1 cellular context compared by ENCODE assay signal in genomic region chr16:9092282-9092962, GRCh38.
TF ChIP-seq lines count a peak whose summit lies in the region.

No MANE protein-coding gene starts in this region.

TF ChIP-seq in HEK293, 187 proteins besides CTCF, POLR2A, EP300 and RAD21 (continued from another document):
- TF ChIP-seq TSHZ1 (tag by site-specific recombination; IDR thresholded peaks at IDR 0.05; ENCODE audit: borderline replicate concordance) (0 out of 2 replicates have a peak, but pooled peaks have one; percentile 22), ZNF221 (tag by site-specific recombination; IDR thresholded peaks at IDR 0.05; ENCODE audit: borderline replicate concordance) (no peak), ZNF626 (tag by site-specific recombination; IDR thresholded peaks at IDR 0.05) (no peak), SP7 (tag by site-specific recombination; IDR thresholded peaks at IDR 0.05) (0 out of 2 replicates have a peak, but pooled peaks have one; percentile 5), ZNF580 (tag by site-specific recombination; IDR thresholded peaks at IDR 0.05) (peak; percentile 12; the same call in 1 of the 2 replicates), TRIM28 (IDR thresholded peaks at IDR 0.05; ENCODE audit: borderline replicate concordance, low read length) (no peak), ZFP69B (tag by site-specific recombination; IDR thresholded peaks at IDR 0.05) (no peak), ZNF548 (tag by site-specific recombination; IDR thresholded peaks at IDR 0.05) (no peak), ZBTB11 (tag by site-specific recombination; conservative IDR thresholded peaks at IDR 0.05; ENCODE audit: low read depth) (0 out of 2 replicates have a peak, but pooled peaks have one; percentile 6), ZSCAN30 (tag by site-specific recombination; IDR thresholded peaks at IDR 0.05) (peak; percentile 12; the same call in 1 of the 2 replicates), ZNF830 (tag by site-specific recombination; IDR thresholded peaks at IDR 0.05; ENCODE audit: low read depth) (no peak), ZNF645 (tag by site-specific recombination; IDR thresholded peaks at IDR 0.05) (no peak), SP2 (tag by site-specific recombination; IDR thresholded peaks at IDR 0.05) (peak; percentile 52), ZNF157 (tag by site-specific recombination; IDR thresholded peaks at IDR 0.05) (no peak), ZBTB26 (tag by site-specific recombination; optimal IDR thresholded peaks at IDR 0.05) (peak; percentile 50), ZNF335 (tag by site-specific recombination; conservative IDR thresholded peaks at IDR 0.05) (peak; percentile 77), GLIS2 (tag by site-specific recombination; IDR thresholded peaks at IDR 0.05) (peak; percentile 79), ZEB2 (tag by site-specific recombination; IDR thresholded peaks at IDR 0.05) (peak; percentile 10; the same call in 1 of the 2 replicates), ZNF2 (tag by site-specific recombination; IDR thresholded peaks at IDR 0.05) (peak; percentile 58; the same call in 1 of the 2 replicates), ZXDB (tag by site-specific recombination; IDR thresholded peaks at IDR 0.05) (peak; percentile 64; the same call in 1 of the 2 replicates), KLF9 (tag by site-specific recombination; IDR thresholded peaks at IDR 0.05; ENCODE audit: low read depth) (peak; percentile 12; the same call in 1 of the 2 replicates), ZNF391 (tag by site-specific recombination; IDR thresholded peaks at IDR 0.05; ENCODE audit: borderline replicate concordance, low read depth) (no peak), WT1 (tag by site-specific recombination; IDR thresholded peaks at IDR 0.05) (no peak)
- TF ChIP-seq, protein P1, sequence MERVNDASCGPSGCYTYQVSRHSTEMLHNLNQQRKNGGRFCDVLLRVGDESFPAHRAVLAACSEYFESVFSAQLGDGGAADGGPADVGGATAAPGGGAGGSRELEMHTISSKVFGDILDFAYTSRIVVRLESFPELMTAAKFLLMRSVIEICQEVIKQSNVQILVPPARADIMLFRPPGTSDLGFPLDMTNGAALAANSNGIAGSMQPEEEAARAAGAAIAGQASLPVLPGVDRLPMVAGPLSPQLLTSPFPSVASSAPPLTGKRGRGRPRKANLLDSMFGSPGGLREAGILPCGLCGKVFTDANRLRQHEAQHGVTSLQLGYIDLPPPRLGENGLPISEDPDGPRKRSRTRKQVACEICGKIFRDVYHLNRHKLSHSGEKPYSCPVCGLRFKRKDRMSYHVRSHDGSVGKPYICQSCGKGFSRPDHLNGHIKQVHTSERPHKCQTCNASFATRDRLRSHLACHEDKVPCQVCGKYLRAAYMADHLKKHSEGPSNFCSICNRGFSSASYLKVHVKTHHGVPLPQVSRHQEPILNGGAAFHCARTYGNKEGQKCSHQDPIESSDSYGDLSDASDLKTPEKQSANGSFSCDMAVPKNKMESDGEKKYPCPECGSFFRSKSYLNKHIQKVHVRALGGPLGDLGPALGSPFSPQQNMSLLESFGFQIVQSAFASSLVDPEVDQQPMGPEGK (tag by site-specific recombination; IDR thresholded peaks at IDR 0.05): peak; percentile 80
- TF ChIP-seq, protein P2, sequence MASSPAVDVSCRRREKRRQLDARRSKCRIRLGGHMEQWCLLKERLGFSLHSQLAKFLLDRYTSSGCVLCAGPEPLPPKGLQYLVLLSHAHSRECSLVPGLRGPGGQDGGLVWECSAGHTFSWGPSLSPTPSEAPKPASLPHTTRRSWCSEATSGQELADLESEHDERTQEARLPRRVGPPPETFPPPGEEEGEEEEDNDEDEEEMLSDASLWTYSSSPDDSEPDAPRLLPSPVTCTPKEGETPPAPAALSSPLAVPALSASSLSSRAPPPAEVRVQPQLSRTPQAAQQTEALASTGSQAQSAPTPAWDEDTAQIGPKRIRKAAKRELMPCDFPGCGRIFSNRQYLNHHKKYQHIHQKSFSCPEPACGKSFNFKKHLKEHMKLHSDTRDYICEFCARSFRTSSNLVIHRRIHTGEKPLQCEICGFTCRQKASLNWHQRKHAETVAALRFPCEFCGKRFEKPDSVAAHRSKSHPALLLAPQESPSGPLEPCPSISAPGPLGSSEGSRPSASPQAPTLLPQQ (tag by site-specific recombination; IDR thresholded peaks at IDR 0.05): peak; percentile 15; the same call in 1 of the 2 replicates
